ENCODE assay signal across 27 cellular contexts in the genomic region with DNA sequence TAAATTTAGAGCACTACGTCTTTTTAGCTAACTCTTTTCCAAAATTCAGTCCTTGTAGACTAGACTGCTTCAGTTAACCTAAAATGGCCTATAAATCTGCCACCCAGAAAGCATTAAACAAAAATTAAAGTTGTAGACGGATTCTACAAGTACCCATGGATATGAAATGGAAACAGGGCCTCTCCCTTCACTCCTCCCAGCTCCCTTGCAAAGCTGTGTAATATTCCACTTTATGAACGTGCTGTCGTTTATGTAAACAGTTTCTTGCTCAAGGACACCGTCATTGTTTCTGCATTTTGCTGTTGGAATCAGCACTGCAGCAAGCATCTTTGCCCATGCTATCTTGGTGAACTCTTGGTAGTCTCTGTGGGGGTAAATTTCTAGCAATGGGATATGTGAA. TPM values are rescaled to one million over a fixed set of nuclear protein-coding genes. Genes with fewer than 3 reads are reported as not detected.
"Had no signal": no experiment of that assay in that cellular context is flagged by ENCODE, and none has a peak within 500 bp of the region (broad histone marks: within the 10 kb centered on the region; RNA-seq: fewer than 3 reads in every experiment).

No MANE protein-coding gene starts in this region.

- H3K4me2 ChIP-seq: smooth muscle cell had no signal

- H3K4me3 Mint-ChIP-seq: activated CD4-positive, alpha-beta memory T cell treated with anti-CD3 and anti-CD28 coated beads for 36 hours; activated CD4-positive, alpha-beta T cell treated with anti-CD3 and anti-CD28 coated beads, Interleukin-2, amount 10 ng/mL, durations not matched to agents 24 days and 14 days; activated T-cell treated with anti-CD3 and anti-CD28 coated beads, Interleukin-2, amount 50 U/mL, for 4 hours; central memory CD8-positive, alpha-beta T cell; dendritic cell treated with granulocyte-macrophage colony-stimulating factor and Interleukin-4, amounts not matched to agents 40 ng/mL and 50 ng/mL, for 4 days; stimulated activated naive B cell treated with anti-CD40 and anti-IgM and Interleukin-4, amounts not matched to agents 10 μg/mL and 1 μg/mL and 100 μg/mL, for 72 hours; T-helper 1 cell treated with Interleukin-12 subunit alpha and Interleukin-12 subunit beta and Interleukin-4 antibody, amounts not matched to agents 30 μg/mL and 1 μg/mL, for 36 hours had no signal

- DNase-seq: activated CD4-positive, alpha-beta memory T cell treated with anti-CD3 and anti-CD28 coated beads for 36 hours; activated CD4-positive, alpha-beta T cell treated with anti-CD3 and anti-CD28 coated beads, Interleukin-2, amount 10 ng/mL, durations not matched to agents 24 days and 14 days; activated CD8-positive, alpha-beta memory T cell treated with anti-CD3 and anti-CD28 coated beads, Interleukin-2, amount 50 U/mL, for 48 hours; activated naive CD4-positive, alpha-beta T cell; activated T-cell treated with anti-CD3 and anti-CD28 coated beads, Interleukin-2, amount 50 U/mL, for 4 hours; effector CD4-positive, alpha-beta T cell; esophagus squamous epithelium; hippocampal formation; left cardiac atrium; mammary epithelial cell; ovary; stimulated activated CD4-positive, alpha-beta T cell treated with anti-CD3 and anti-CD28 coated beads, Interleukin-1b, Interleukin-23, amount 100 ng/mL, for 48 hours; stimulated activated naive B cell treated with anti-CD40 and anti-IgM and Interleukin-4, amounts not matched to agents 10 μg/mL and 1 μg/mL and 100 μg/mL, for 72 hours; stomach; T-helper 9 cell; thyroid gland; upper lobe of right lung; WERI-Rb-1 had no signal

- ATAC-seq: activated CD4-positive, CD25-positive, alpha-beta regulatory T cell treated with anti-CD3 and anti-CD28 coated beads, Interleukin-2, amount 50 U/mL, for 24 hours; activated naive CD4-positive, alpha-beta T cell treated with anti-CD3 and anti-CD28 coated beads, Interleukin-2, amount 50 U/mL, for 72 hours; activated T-cell treated with anti-CD3 and anti-CD28 coated beads, Interleukin-2, amount 50 U/mL, for 4 hours; left cardiac atrium; stimulated activated naive B cell treated with anti-CD40 and anti-IgM and Interleukin-4, amounts not matched to agents 10 μg/mL and 1 μg/mL and 100 μg/mL, for 72 hours; upper lobe of right lung had no signal

- H3K9me3 Mint-ChIP-seq: activated CD4-positive, alpha-beta memory T cell treated with anti-CD3 and anti-CD28 coated beads for 36 hours; activated CD4-positive, alpha-beta T cell treated with anti-CD3 and anti-CD28 coated beads, Interleukin-2, amount 10 ng/mL, durations not matched to agents 24 days and 14 days; activated naive CD4-positive, alpha-beta T cell treated with anti-CD3 and anti-CD28 coated beads, Interleukin-2, amount 50 U/mL, for 72 hours; activated T-cell treated with anti-CD3 and anti-CD28 coated beads, Interleukin-2, amount 50 U/mL, for 4 hours; central memory CD8-positive, alpha-beta T cell; dendritic cell treated with granulocyte-macrophage colony-stimulating factor and Interleukin-4, amounts not matched to agents 40 ng/mL and 50 ng/mL, for 4 days; nephron; stimulated activated naive B cell treated with anti-CD40 and anti-IgM and Interleukin-4, amounts not matched to agents 10 μg/mL and 1 μg/mL and 100 μg/mL, for 72 hours; T-helper 1 cell treated with Interleukin-12 subunit alpha and Interleukin-12 subunit beta and Interleukin-4 antibody, amounts not matched to agents 30 μg/mL and 1 μg/mL, for 36 hours had no signal

- H3K4me3 ChIP-seq: esophagus squamous epithelium, ovary, smooth muscle cell, stomach, thyroid gland, upper lobe of right lung had no signal

- H3K36me3 ChIP-seq: ovary, thyroid gland, upper lobe of right lung had no signal

- H3K27me3 ChIP-seq: esophagus squamous epithelium, neutrophil, ovary, stomach, thyroid gland, upper lobe of right lung had no signal

- H3K27me3 Mint-ChIP-seq: activated CD4-positive, alpha-beta memory T cell treated with anti-CD3 and anti-CD28 coated beads for 36 hours; central memory CD8-positive, alpha-beta T cell; dendritic cell treated with granulocyte-macrophage colony-stimulating factor and Interleukin-4, amounts not matched to agents 40 ng/mL and 50 ng/mL, for 4 days; progenitor cell of endocrine pancreas; stimulated activated naive B cell treated with anti-CD40 and anti-IgM and Interleukin-4, amounts not matched to agents 10 μg/mL and 1 μg/mL and 100 μg/mL, for 72 hours had no signal

- H3K27ac ChIP-seq: esophagus squamous epithelium, neutrophil, ovary, stomach, thyroid gland, upper lobe of right lung, WERI-Rb-1 had no signal

- H3K27ac Mint-ChIP-seq: activated CD4-positive, alpha-beta memory T cell treated with anti-CD3 and anti-CD28 coated beads for 36 hours; activated CD4-positive, alpha-beta T cell treated with anti-CD3 and anti-CD28 coated beads, Interleukin-2, amount 10 ng/mL, durations not matched to agents 24 days and 14 days; activated naive CD4-positive, alpha-beta T cell treated with anti-CD3 and anti-CD28 coated beads, Interleukin-2, amount 50 U/mL, for 72 hours; dendritic cell treated with granulocyte-macrophage colony-stimulating factor and Interleukin-4, amounts not matched to agents 40 ng/mL and 50 ng/mL, for 4 days; nephron; progenitor cell of endocrine pancreas; stimulated activated naive B cell treated with anti-CD40 and anti-IgM and Interleukin-4, amounts not matched to agents 10 μg/mL and 1 μg/mL and 100 μg/mL, for 72 hours; T-helper 1 cell treated with Interleukin-12 subunit alpha and Interleukin-12 subunit beta and Interleukin-4 antibody, amounts not matched to agents 30 μg/mL and 1 μg/mL, for 36 hours had no signal

- H3K9me3 ChIP-seq: esophagus squamous epithelium, neutrophil, ovary, stomach, thyroid gland, upper lobe of right lung had no signal

RNA-seq across cellular contexts. Expression of a gene that starts 14.3 kb away (rescaled TPM):
- polyA plus RNA-seq: mammary epithelial cell had no signal
